In the genomic region with DNA sequence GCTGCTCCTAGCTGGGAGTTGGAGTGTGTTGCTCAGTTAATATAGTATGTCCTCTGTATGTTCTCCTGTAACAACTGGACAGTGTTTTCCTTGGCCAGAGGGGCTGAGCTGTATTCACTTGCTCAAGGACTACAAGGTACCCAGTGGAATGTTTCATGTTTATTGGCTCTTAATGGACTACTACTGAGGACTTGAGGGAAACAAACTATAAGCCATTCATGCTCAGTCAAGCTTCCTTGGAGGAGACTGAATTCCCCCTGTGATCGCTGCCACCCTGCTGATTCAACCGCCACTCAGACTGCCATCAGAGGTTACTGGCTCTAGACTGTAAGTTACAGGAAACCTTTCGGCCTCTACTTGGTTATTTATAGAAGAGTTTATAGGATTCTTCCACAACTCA, we compare ENCODE assay signal across 30 cellular contexts.
A peak's percentile ranks its signal among the peaks of the same experiment; 100 is the strongest.
DNase-seq lines count a peak whose midpoint lies in the region; ATAC-seq, FAIRE-seq and TF ChIP-seq lines count a peak whose summit lies in the region.
"Had no signal": no experiment of that assay in that cellular context is flagged by ENCODE, and none has a peak within 500 bp of the region (broad histone marks: within the 10 kb centered on the region; RNA-seq: fewer than 3 reads in every experiment).

No MANE protein-coding gene starts in this region.

- peaks cover 18% of the 10 kb centered on the region for H3K4me1 ChIP-seq in neural progenitor cell
- H3K4me1 ChIP-seq: lower lobe of right lung, right lobe of liver, upper lobe of left lung had no signal

- H3K36me3 ChIP-seq in bronchial epithelial cell (ENCODE audit: control insufficient read depth, insufficient read depth, low read length) (no peaks in the 10 kb centered on the region), neural progenitor cell (no peaks in the 10 kb centered on the region)
- H3K36me3 ChIP-seq: lower lobe of right lung, right lobe of liver, upper lobe of left lung had no signal

- peak overlapping the region; percentile 54 for H3K27ac Mint-ChIP-seq in neural progenitor cell
- no peak overlapping the region for H3K27ac Mint-ChIP-seq in activated CD4-positive, alpha-beta T cell treated with anti-CD3 and anti-CD28 coated beads for 36 hours
- no peak overlapping the region for H3K27ac Mint-ChIP-seq in activated naive CD4-positive, alpha-beta T cell treated with anti-CD3 and anti-CD28 coated beads, Interleukin-2, amount 50 U/mL, for 72 hours
- H3K27ac Mint-ChIP-seq: activated naive CD8-positive, alpha-beta T cell treated with anti-CD3 and anti-CD28 coated beads, Interleukin-2, amount 10 ng/mL, durations not matched to agents 7 days and 5 days; HFFc6; nephron had no signal

- peak; percentile 90 for FAIRE-seq in bronchial epithelial cell (lab: Jason Lieb, UNC)
- FAIRE-seq: astrocyte, keratinocyte had no signal

- POLR2A ChIA-PET in activated CD4-positive, alpha-beta T cell treated with anti-CD3 and anti-CD28 coated beads for 36 hours (lab: Charles Lee), result no interaction called here

- CTCF ChIA-PET in activated CD4-positive, alpha-beta T cell treated with anti-CD3 and anti-CD28 coated beads for 36 hours (lab: Charles Lee), result interaction anchor here (1.1 kb wide), 1 partner anchor 116 kb away, joined by 3 read pairs; no protein-coding TSS in a partner anchor

- no peaks in the 10 kb centered on the region for H3K9me3 Mint-ChIP-seq in neural progenitor cell
- no peaks in the 10 kb centered on the region for H3K9me3 Mint-ChIP-seq in activated CD4-positive, alpha-beta T cell treated with anti-CD3 and anti-CD28 coated beads for 36 hours (ENCODE audit: low read depth)
- no peaks in the 10 kb centered on the region for H3K9me3 Mint-ChIP-seq in activated naive CD4-positive, alpha-beta T cell treated with anti-CD3 and anti-CD28 coated beads, Interleukin-2, amount 50 U/mL, for 72 hours
- H3K9me3 Mint-ChIP-seq: activated naive CD8-positive, alpha-beta T cell treated with anti-CD3 and anti-CD28 coated beads, Interleukin-2, amount 10 ng/mL, durations not matched to agents 7 days and 5 days; HFFc6; nephron had no signal

- H3K4me3 Mint-ChIP-seq in neural progenitor cell, result no peak overlapping the region
- H3K4me3 Mint-ChIP-seq in activated CD4-positive, alpha-beta T cell treated with anti-CD3 and anti-CD28 coated beads for 36 hours, result no peak overlapping the region
- H3K4me3 Mint-ChIP-seq: activated naive CD8-positive, alpha-beta T cell treated with anti-CD3 and anti-CD28 coated beads, Interleukin-2, amount 10 ng/mL, durations not matched to agents 7 days and 5 days; HFFc6; nephron had no signal

- H3K9ac ChIP-seq in neural progenitor cell, result no peak overlapping the region

- H3K27me3 ChIP-seq in bronchial epithelial cell (ENCODE audit: control insufficient read depth, insufficient read depth, low read length) (no peaks in the 10 kb centered on the region), neural progenitor cell (no peaks in the 10 kb centered on the region)
- H3K27me3 ChIP-seq: right lobe of liver, upper lobe of left lung had no signal

- H3K27ac ChIP-seq in neural progenitor cell, result no peak overlapping the region
- H3K27ac ChIP-seq: C4-2B, HL-60, lower lobe of right lung, right lobe of liver, SK-N-MC, upper lobe of left lung had no signal

- H3K4me2 ChIP-seq in neural progenitor cell, result peak overlapping the region; percentile 6

- H3K27me3 Mint-ChIP-seq in neural progenitor cell (ENCODE audit: insufficient read depth, low read depth), result peaks cover 2% of the 10 kb centered on the region
- peaks cover 1% of the 10 kb centered on the region for H3K27me3 Mint-ChIP-seq in activated CD4-positive, alpha-beta T cell treated with anti-CD3 and anti-CD28 coated beads for 36 hours
- H3K27me3 Mint-ChIP-seq: activated naive CD8-positive, alpha-beta T cell treated with anti-CD3 and anti-CD28 coated beads, Interleukin-2, amount 10 ng/mL, durations not matched to agents 7 days and 5 days had no signal

- peak overlapping the region; percentile 13 for H2AFZ ChIP-seq in neural progenitor cell (replicated peaks)

- no peaks in the 10 kb centered on the region for H3K9me3 ChIP-seq in neural progenitor cell (ENCODE audit: low read depth)
- H3K9me3 ChIP-seq: lower lobe of right lung, right lobe of liver, upper lobe of left lung had no signal

- peaks cover 10% of the 10 kb centered on the region for H3K4me1 Mint-ChIP-seq in neural progenitor cell
- H3K4me1 Mint-ChIP-seq in activated CD4-positive, alpha-beta T cell treated with anti-CD3 and anti-CD28 coated beads for 36 hours, result no peaks in the 10 kb centered on the region
- H3K4me1 Mint-ChIP-seq: activated naive CD8-positive, alpha-beta T cell treated with anti-CD3 and anti-CD28 coated beads, Interleukin-2, amount 10 ng/mL, durations not matched to agents 7 days and 5 days had no signal

- H3K36me3 Mint-ChIP-seq in neural progenitor cell, result no peaks in the 10 kb centered on the region
- H3K36me3 Mint-ChIP-seq in activated CD4-positive, alpha-beta T cell treated with anti-CD3 and anti-CD28 coated beads for 36 hours (ENCODE audit: low read depth), result no peaks in the 10 kb centered on the region
- H3K36me3 Mint-ChIP-seq in activated naive CD4-positive, alpha-beta T cell treated with anti-CD3 and anti-CD28 coated beads, Interleukin-2, amount 50 U/mL, for 72 hours, result no peaks in the 10 kb centered on the region
- H3K36me3 Mint-ChIP-seq: activated naive CD8-positive, alpha-beta T cell treated with anti-CD3 and anti-CD28 coated beads, Interleukin-2, amount 10 ng/mL, durations not matched to agents 7 days and 5 days had no signal

- H3K4me3 ChIP-seq in bronchial epithelial cell (ENCODE audit: low read depth, low read length) (no peak overlapping the region), neural progenitor cell (no peak overlapping the region)
- H3K4me3 ChIP-seq: lower lobe of right lung, right lobe of liver, SK-N-MC, upper lobe of left lung had no signal

- TF ChIP-seq CTCF in bronchial epithelial cell (IDR thresholded peaks at IDR 0.05; ENCODE audit: insufficient read depth, low read length, severe bottlenecking) (no peak), neural progenitor cell (IDR thresholded peaks at IDR 0.05) (no peak)

- intact Hi-C loops in activated CD4-positive, alpha-beta T cell treated with anti-CD3 and anti-CD28 coated beads for 36 hours (cut with DNase I, micrococcal nuclease), result no loop called here

- H4K20me1 ChIP-seq in neural progenitor cell (ENCODE audit: low read depth), result no peaks in the 10 kb centered on the region

- DNase-seq in M059J (ENCODE audit: low read depth) (peak; percentile 58), bronchial epithelial cell (ENCODE audit: low read depth) (no peak), neural progenitor cell (ENCODE audit: low spot score) (peak; percentile 52), AG08395 (ENCODE audit: low spot score) (no peak)
- DNase-seq in activated CD4-positive, alpha-beta T cell treated with anti-CD3 and anti-CD28 coated beads for 36 hours, result no peak
- DNase-seq in activated naive CD4-positive, alpha-beta T cell treated with anti-CD3 and anti-CD28 coated beads, Interleukin-2, amount 50 U/mL, for 72 hours (ENCODE audit: low spot score in 2 of 2), result no peak
- DNase-seq: activated CD4-positive, alpha-beta T cell treated with anti-CD3 and anti-CD28 coated beads for 4 hours; activated effector memory CD4-positive, alpha-beta T cell treated with Interleukin-2 at 50 U/mL for 16 hours; activated naive CD8-positive, alpha-beta T cell treated with anti-CD3 and anti-CD28 coated beads, Interleukin-2, amount 10 ng/mL, durations not matched to agents 7 days and 5 days; activated T-cell treated with anti-CD3 and anti-CD28 coated beads for 4 hours; Calu3; DND-41; HFFc6; Karpas-422; lower lobe of right lung; MV-4-11; NCI-H1694; NCI-H2171 treated with DMSO at 0.1 percent for 48 hours; NCI-H526 treated with DMSO at 0.1 percent for 48 hours; right lobe of liver; stimulated activated CD4-positive, alpha-beta T cell treated with anti-CD3 and anti-CD28 coated beads, Interleukin-2, amount 100 ng/mL, for 48 hours; T-helper 2 cell; upper lobe of left lung had no signal

- ATAC-seq in GM18868 (IDR thresholded peaks at IDR 0.05; ENCODE audit: unreplicated experiment), result peak; percentile 34
- no peak for ATAC-seq in activated CD4-positive, alpha-beta T cell treated with anti-CD3 and anti-CD28 coated beads for 36 hours
- no peak for ATAC-seq in activated naive CD4-positive, alpha-beta T cell treated with anti-CD3 and anti-CD28 coated beads, Interleukin-2, amount 50 U/mL, for 72 hours
- ATAC-seq: lower lobe of right lung, right lobe of liver had no signal

- H3F3A ChIP-seq in neural progenitor cell (ENCODE audit: low read depth), result no peaks in the 10 kb centered on the region

- no peaks in the 10 kb centered on the region for H3K79me2 ChIP-seq in neural progenitor cell (ENCODE audit: low read depth)

Comparison
In these comparisons a context has a peak if more than half of its experiments do, and no peak if none do; other contexts are left out.
1. DNase-seq: peak in M059J (single experiment) and neural progenitor cell (single experiment); none in bronchial epithelial cell (single experiment), AG08395 (single experiment), activated CD4-positive, alpha-beta T cell treated with anti-CD3 and anti-CD28 coated beads for 36 hours (single experiment) and activated naive CD4-positive, alpha-beta T cell treated with anti-CD3 and anti-CD28 coated beads, Interleukin-2, amount 50 U/mL, for 72 hours (0 of 2).